19 cellular contexts compared by ENCODE assay signal in genomic region chr14:38992067-38992835, GRCh38.
A peak's percentile ranks its signal among the peaks of the same experiment; 100 is the strongest.
DNase-seq lines count a peak whose midpoint lies in the region; ATAC-seq and TF ChIP-seq lines count a peak whose summit lies in the region.
"Had no signal": no experiment of that assay in that cellular context is flagged by ENCODE, and none has a peak within 500 bp of the region (broad histone marks: within the 10 kb centered on the region; RNA-seq: fewer than 3 reads in every experiment).

No MANE protein-coding gene starts in this region.

- no peaks in the 10 kb centered on the region for H3K27me3 ChIP-seq in heart left ventricle
- no peaks in the 10 kb centered on the region for H3K27me3 ChIP-seq in smooth muscle cell (ENCODE audit: low read depth)

- WGBS in heart left ventricle, 4 donors = 46 to 54% (median 52%) methylated on average over 4 of the region's 4 CpGs
- 61% methylated on average over 4 of the region's 4 CpGs for WGBS in smooth muscle cell (ENCODE audit: low lambda C conversion rate)

- H3K9ac ChIP-seq in smooth muscle cell (ENCODE audit: low read depth) = no peak overlapping the region

- no peak overlapping the region for H2AFZ ChIP-seq in smooth muscle cell (ENCODE audit: low read depth)

- peak overlapping the region in 9 of 12 donors; percentile 25 to 77 (median 58) for H3K27ac ChIP-seq in heart left ventricle
- H3K27ac ChIP-seq in smooth muscle cell (ENCODE audit: low read depth) = no peak overlapping the region

- ATAC-seq in heart left ventricle (peak; percentile 64 to 86 (median 72)), Right ventricle myocardium inferior (no peak)
- ATAC-seq: GM12878, K562 had no signal

- no peak for TF ChIP-seq POLR2A in heart left ventricle (IDR thresholded peaks at IDR 0.05)

- H4K20me1 ChIP-seq in smooth muscle cell (ENCODE audit: low read depth) = no peaks in the 10 kb centered on the region

- H3K9me3 ChIP-seq in heart left ventricle (no peaks in the 10 kb centered on the region), smooth muscle cell (replicated peaks; ENCODE audit: low read depth) (no peaks in the 10 kb centered on the region)

- peaks cover 8% of the 10 kb centered on the region for H3F3A ChIP-seq in smooth muscle cell (ENCODE audit: low read depth)

- H3K36me3 ChIP-seq in heart left ventricle (no peaks in the 10 kb centered on the region), smooth muscle cell (ENCODE audit: low read depth) (no peaks in the 10 kb centered on the region)

- DNase-seq in heart left ventricle = peak in 3 of 5 donors; percentile 43 to 53 (median 51)
- DNase-seq in Right ventricle myocardium inferior (ENCODE audit: missing footprints) = no peak
- peak; percentile 33 for DNase-seq in LNCaP clone FGC (ENCODE audit: low read depth)
- DNase-seq in fibroblast of the aortic adventitia (ENCODE audit: low read depth) = peak; percentile 17
- peak; percentile 73 for DNase-seq in pulmonary artery endothelial cell (ENCODE audit: low read depth, low spot score)
- no peak for DNase-seq in smooth muscle cell (lab: John Stamatoyannopoulos, UW; ENCODE audit: unreplicated experiment)
- DNase-seq in kidney glomerular epithelial cell (lab: John Stamatoyannopoulos, UW) = no peak
- no peak for DNase-seq in glomerular visceral epithelial cell (ENCODE audit: extremely low spot score)
- DNase-seq: ACHN, AML-193, COR-L47, GDM1, GOT3, NCI-H1436 treated with DMSO at 0.1 percent for 48 hours, NCI-H2081, NCI-H226, SIG-M5 had no signal

- H3K79me2 ChIP-seq in smooth muscle cell (ENCODE audit: low read depth) = no peaks in the 10 kb centered on the region

- H3K4me2 ChIP-seq in smooth muscle cell = no peak overlapping the region

- TF ChIP-seq CTCF in heart left ventricle (IDR thresholded peaks at IDR 0.05) (no peak), LNCaP clone FGC (IDR thresholded peaks at IDR 0.05; ENCODE audit: control insufficient read depth, extremely low read depth, insufficient read depth) (no peak), fibroblast of the aortic adventitia (IDR thresholded peaks at IDR 0.05; ENCODE audit: insufficient read depth, low read length) (no peak), smooth muscle cell (IDR thresholded peaks at IDR 0.05; ENCODE audit: borderline replicate concordance, insufficient read depth, poor library complexity, severe bottlenecking) (no peak)

- intact Hi-C loops in heart left ventricle (cut with DNase I) (loop anchor here in 2 of 10 donors (5.0 to 10.0 kb wide), 3 partner anchors 110 to 735 kb away; partner anchors contain the start of gene CLEC14A (in 1 of the 2)), Right ventricle myocardium inferior (cut with DNase I) (loop anchor here (5.0 kb wide), 1 partner anchor 115 kb away; no protein-coding TSS in a partner anchor)

- H3K4me1 ChIP-seq in heart left ventricle (peaks cover 0 to 51% (median 13%) of the 10 kb centered on the region in 12 donors), smooth muscle cell (ENCODE audit: low read depth) (peaks cover 8% of the 10 kb centered on the region)

- H3K4me3 ChIP-seq in heart left ventricle = no peak overlapping the region
- H3K4me3 ChIP-seq in LNCaP clone FGC (ENCODE audit: low read depth, low read length) = no peak overlapping the region
- no peak overlapping the region for H3K4me3 ChIP-seq in fibroblast of the aortic adventitia (ENCODE audit: low read depth, low read length)
- no peak overlapping the region for H3K4me3 ChIP-seq in smooth muscle cell
- H3K4me3 ChIP-seq: GM12878, K562 had no signal

Comparison
In these comparisons a context has a peak if more than half of its experiments do, and no peak if none do; other contexts are left out.
1. DNase-seq: peak in heart left ventricle (3 of 5), LNCaP clone FGC (single experiment), fibroblast of the aortic adventitia (single experiment) and pulmonary artery endothelial cell (single experiment); none in Right ventricle myocardium inferior (single experiment), smooth muscle cell (single experiment), kidney glomerular epithelial cell (single experiment) and glomerular visceral epithelial cell (single experiment).